Comparison of ENCODE assay signal across 23 cellular contexts in genomic region chr6:14640631-14641030, GRCh38.
DNase-seq lines count a peak whose midpoint lies in the region; ATAC-seq and TF ChIP-seq lines count a peak whose summit lies in the region.
"Had no signal": no experiment of that assay in that cellular context is flagged by ENCODE, and none has a peak within 500 bp of the region (broad histone marks: within the 10 kb centered on the region; RNA-seq: fewer than 3 reads in every experiment).

No MANE protein-coding gene starts in this region.

- ATAC-seq in heart left ventricle: no peak
- no peak for ATAC-seq in stimulated activated naive B cell treated with anti-CD40 and anti-IgM and Interleukin-4, amounts not matched to agents 10 μg/mL and 1 μg/mL and 100 μg/mL, for 72 hours (replicated peaks)
- ATAC-seq: activated naive CD4-positive, alpha-beta T cell treated with anti-CD3 and anti-CD28 coated beads, Interleukin-2, amount 50 U/mL, for 72 hours; foreskin keratinocyte; left cardiac atrium; naive thymus-derived CD4-positive, alpha-beta T cell had no signal

- no peaks in the 10 kb centered on the region for H3K27me3 ChIP-seq in right atrium auricular region
- H3K27me3 ChIP-seq in heart left ventricle: no peaks in the 10 kb centered on the region
- no peaks in the 10 kb centered on the region for H3K27me3 ChIP-seq in iPS-20b (ENCODE audit: insufficient read depth, low read length)
- H3K27me3 ChIP-seq: cardiac muscle cell, esophagus muscularis mucosa, foreskin keratinocyte had no signal

- peak overlapping the region; percentile 90 for H3K27ac Mint-ChIP-seq in stimulated activated naive B cell treated with anti-CD40 and anti-IgM and Interleukin-4, amounts not matched to agents 10 μg/mL and 1 μg/mL and 100 μg/mL, for 72 hours
- H3K27ac Mint-ChIP-seq in activated T-cell treated with anti-CD3 and anti-CD28 coated beads, Interleukin-2, amount 50 U/mL, for 24 hours: no peak overlapping the region
- H3K27ac Mint-ChIP-seq in activated CD4-positive, alpha-beta memory T cell treated with anti-CD3 and anti-CD28 coated beads for 36 hours: no peak overlapping the region
- H3K27ac Mint-ChIP-seq: activated naive CD4-positive, alpha-beta T cell treated with anti-CD3 and anti-CD28 coated beads, Interleukin-2, amount 50 U/mL, for 72 hours had no signal

- peaks cover 0 to 2% of the 10 kb centered on the region in 2 donors for H3K9me3 Mint-ChIP-seq in stimulated activated naive B cell treated with anti-CD40 and anti-IgM and Interleukin-4, amounts not matched to agents 10 μg/mL and 1 μg/mL and 100 μg/mL, for 72 hours
- no peaks in the 10 kb centered on the region for H3K9me3 Mint-ChIP-seq in activated T-cell treated with anti-CD3 and anti-CD28 coated beads, Interleukin-2, amount 50 U/mL, for 24 hours
- no peaks in the 10 kb centered on the region for H3K9me3 Mint-ChIP-seq in activated CD4-positive, alpha-beta memory T cell treated with anti-CD3 and anti-CD28 coated beads for 36 hours

- H3K4me1 ChIP-seq in right atrium auricular region (peaks cover 0 to 31% of the 10 kb centered on the region in 2 donors), heart left ventricle (peaks cover 4 to 50% (median 24%) of the 10 kb centered on the region in 12 donors), iPS-20b (ENCODE audit: insufficient read depth, low read length) (peaks cover 39% of the 10 kb centered on the region)

- TF ChIP-seq CTCF in right atrium auricular region (IDR thresholded peaks at IDR 0.05) (no peak), heart left ventricle (IDR thresholded peaks at IDR 0.05) (no peak)

- H3K27ac ChIP-seq in right atrium auricular region (peak overlapping the region; percentile 17 to 79), heart left ventricle (peak overlapping the region in 5 of 12 donors; percentile 6 to 89 (median 88)), iPS-20b (ENCODE audit: low read length) (no peak overlapping the region)
- H3K27ac ChIP-seq: cardiac muscle cell, coronary artery, esophagus muscularis mucosa, foreskin keratinocyte, SK-N-MC had no signal

- WGBS in heart left ventricle, 4 donors: 72 to 84% (median 76%) methylated on average over 2 of the region's 2 CpGs

- no peak overlapping the region for H3K4me3 ChIP-seq in right atrium auricular region
- no peak overlapping the region for H3K4me3 ChIP-seq in heart left ventricle
- peak overlapping the region; percentile 5; the same call in 1 of the 2 replicates for H3K4me3 ChIP-seq in iPS-20b (ENCODE audit: low read length)
- H3K4me3 ChIP-seq: cardiac muscle cell, coronary artery, esophagus muscularis mucosa, SK-N-MC had no signal

- H3K9me3 ChIP-seq in right atrium auricular region (no peaks in the 10 kb centered on the region), heart left ventricle (no peaks in the 10 kb centered on the region), iPS-20b (ENCODE audit: insufficient read depth, low read depth, low read length) (no peaks in the 10 kb centered on the region)
- H3K9me3 ChIP-seq: esophagus muscularis mucosa had no signal

- POLR2A ChIA-PET in activated CD4-positive, alpha-beta memory T cell treated with anti-CD3 and anti-CD28 coated beads for 36 hours (lab: Charles Lee): no interaction called here

- CTCF ChIA-PET in activated CD4-positive, alpha-beta memory T cell treated with anti-CD3 and anti-CD28 coated beads for 36 hours (lab: Charles Lee): no interaction called here

- H3K27me3 Mint-ChIP-seq in stimulated activated naive B cell treated with anti-CD40 and anti-IgM and Interleukin-4, amounts not matched to agents 10 μg/mL and 1 μg/mL and 100 μg/mL, for 72 hours: no peaks in the 10 kb centered on the region
- H3K27me3 Mint-ChIP-seq in activated T-cell treated with anti-CD3 and anti-CD28 coated beads, Interleukin-2, amount 50 U/mL, for 24 hours: peaks cover 3% of the 10 kb centered on the region
- H3K27me3 Mint-ChIP-seq in activated CD4-positive, alpha-beta memory T cell treated with anti-CD3 and anti-CD28 coated beads for 36 hours: peaks cover 2% of the 10 kb centered on the region

- intact Hi-C loops in heart left ventricle (cut with DNase I): loop anchor here in 3 of 10 donors (5.0 to 10.0 kb wide), 2 partner anchors 426 to 428 kb away; no protein-coding TSS in a partner anchor
- intact Hi-C loops in activated CD4-positive, alpha-beta memory T cell treated with anti-CD3 and anti-CD28 coated beads for 36 hours (cut with micrococcal nuclease): no loop called here

- H3K9ac ChIP-seq in iPS-20b (ENCODE audit: low read depth, low read length): no peak overlapping the region; the same call in 1 of the 2 replicates

- H3K36me3 Mint-ChIP-seq in stimulated activated naive B cell treated with anti-CD40 and anti-IgM and Interleukin-4, amounts not matched to agents 10 μg/mL and 1 μg/mL and 100 μg/mL, for 72 hours: peaks cover 4 to 15% of the 10 kb centered on the region in 2 donors
- no peaks in the 10 kb centered on the region for H3K36me3 Mint-ChIP-seq in activated T-cell treated with anti-CD3 and anti-CD28 coated beads, Interleukin-2, amount 50 U/mL, for 24 hours (ENCODE audit: low read depth)
- H3K36me3 Mint-ChIP-seq in activated CD4-positive, alpha-beta memory T cell treated with anti-CD3 and anti-CD28 coated beads for 36 hours: no peaks in the 10 kb centered on the region
- H3K36me3 Mint-ChIP-seq: naive thymus-derived CD4-positive, alpha-beta T cell had no signal

- peak overlapping the region; percentile 5 to 17 for H3K4me3 Mint-ChIP-seq in stimulated activated naive B cell treated with anti-CD40 and anti-IgM and Interleukin-4, amounts not matched to agents 10 μg/mL and 1 μg/mL and 100 μg/mL, for 72 hours
- H3K4me3 Mint-ChIP-seq in activated T-cell treated with anti-CD3 and anti-CD28 coated beads, Interleukin-2, amount 50 U/mL, for 24 hours: no peak overlapping the region
- H3K4me3 Mint-ChIP-seq in activated CD4-positive, alpha-beta memory T cell treated with anti-CD3 and anti-CD28 coated beads for 36 hours: no peak overlapping the region

- H3K4me1 Mint-ChIP-seq in stimulated activated naive B cell treated with anti-CD40 and anti-IgM and Interleukin-4, amounts not matched to agents 10 μg/mL and 1 μg/mL and 100 μg/mL, for 72 hours: peaks cover 54 to 89% of the 10 kb centered on the region in 2 donors
- peaks cover 49% of the 10 kb centered on the region for H3K4me1 Mint-ChIP-seq in activated T-cell treated with anti-CD3 and anti-CD28 coated beads, Interleukin-2, amount 50 U/mL, for 24 hours (ENCODE audit: low read depth)
- peaks cover 42% of the 10 kb centered on the region for H3K4me1 Mint-ChIP-seq in activated CD4-positive, alpha-beta memory T cell treated with anti-CD3 and anti-CD28 coated beads for 36 hours (ENCODE audit: low read depth)

- no peak for DNase-seq in right atrium auricular region (ENCODE audit: low spot score)
- no peak for DNase-seq in heart left ventricle
- peak; percentile 99 for DNase-seq in NCI-H82 treated with DMSO at 0.1 percent for 48 hours (lab: John Stamatoyannopoulos, UW; ENCODE audit: unreplicated experiment)
- DNase-seq in stimulated activated naive B cell treated with anti-CD40 and anti-IgM and Interleukin-4, amounts not matched to agents 10 μg/mL and 1 μg/mL and 100 μg/mL, for 72 hours: no peak
- DNase-seq in activated T-cell treated with anti-CD3 and anti-CD28 coated beads, Interleukin-2, amount 50 U/mL, for 24 hours: no peak
- no peak for DNase-seq in NCI-H187 (lab: John Stamatoyannopoulos, UW)
- no peak for DNase-seq in activated CD4-positive, alpha-beta memory T cell treated with anti-CD3 and anti-CD28 coated beads for 36 hours
- DNase-seq: activated CD4-positive, alpha-beta T cell treated with anti-CD3 and anti-CD28 coated beads for 4 hours; foreskin keratinocyte; KG1; left cardiac atrium; MM.1S; naive thymus-derived CD4-positive, alpha-beta T cell; NCI-H2029 treated with DMSO at 0.1 percent for 48 hours; NCI-H345; T-helper 2 cell; trophoblast cell had no signal

- H3K36me3 ChIP-seq in right atrium auricular region (no peaks in the 10 kb centered on the region), heart left ventricle (no peaks in the 10 kb centered on the region), iPS-20b (ENCODE audit: insufficient read depth, low read depth, low read length) (no peaks in the 10 kb centered on the region)
- H3K36me3 ChIP-seq: cardiac muscle cell, esophagus muscularis mucosa had no signal

- no peak for TF ChIP-seq POLR2A in heart left ventricle (IDR thresholded peaks at IDR 0.05)

Comparison
In these comparisons a context has a peak if more than half of its experiments do, and no peak if none do; other contexts are left out.
1. H3K4me3 Mint-ChIP-seq: peak in stimulated activated naive B cell treated with anti-CD40 and anti-IgM and Interleukin-4, amounts not matched to agents 10 μg/mL and 1 μg/mL and 100 μg/mL, for 72 hours (2 of 2); none in activated T-cell treated with anti-CD3 and anti-CD28 coated beads, Interleukin-2, amount 50 U/mL, for 24 hours (single experiment) and activated CD4-positive, alpha-beta memory T cell treated with anti-CD3 and anti-CD28 coated beads for 36 hours (single experiment).